Comparison of ENCODE assay signal across 19 cellular contexts in the genomic region with DNA sequence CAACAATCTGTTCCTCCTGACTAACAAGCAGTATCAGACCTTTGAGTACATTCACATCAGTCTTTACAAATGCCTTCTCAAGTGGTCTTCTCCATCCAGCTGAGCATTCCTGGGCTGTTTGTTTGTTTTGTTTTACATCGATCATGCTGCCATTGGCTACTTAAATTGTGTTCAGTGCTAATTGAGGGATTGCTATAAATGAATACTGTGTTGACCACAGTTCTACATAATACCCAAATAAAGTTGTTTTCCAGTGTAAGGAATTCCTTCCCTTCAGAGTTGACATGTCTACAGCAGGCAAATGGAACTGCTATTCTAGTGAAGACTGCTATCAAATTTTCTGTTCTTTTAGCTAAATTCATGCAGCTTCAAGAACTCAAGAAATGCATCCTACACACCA. TPM values are rescaled to one million over a fixed set of nuclear protein-coding genes. Genes with fewer than 3 reads are reported as not detected.
DNase-seq lines count a peak whose midpoint lies in the region; ATAC-seq, FAIRE-seq and TF ChIP-seq lines count a peak whose summit lies in the region.
"Had no signal": no experiment of that assay in that cellular context is flagged by ENCODE, and none has a peak within 500 bp of the region (broad histone marks: within the 10 kb centered on the region; RNA-seq: fewer than 3 reads in every experiment).

No MANE protein-coding gene starts in this region.

- no peaks in the 10 kb centered on the region for H4K20me1 ChIP-seq in GM23338 (replicated peaks; ENCODE audit: insufficient read depth)
- no peaks in the 10 kb centered on the region for H4K20me1 ChIP-seq in astrocyte (ENCODE audit: insufficient read depth, low read length)
- no peaks in the 10 kb centered on the region for H4K20me1 ChIP-seq in smooth muscle cell (ENCODE audit: low read depth)

- peaks cover 31% of the 10 kb centered on the region for H3K4me1 Mint-ChIP-seq in GM23338
- H3K4me1 Mint-ChIP-seq in astrocyte (ENCODE audit: low read depth, unreplicated experiment), result peaks cover 18% of the 10 kb centered on the region
- H3K4me1 Mint-ChIP-seq in nephron, result peaks cover 35% of the 10 kb centered on the region
- H3K4me1 Mint-ChIP-seq: CD4-positive, CD25-positive, alpha-beta regulatory T cell; IgD-negative memory B cell had no signal

- H3F3A ChIP-seq in GM23338 (replicated peaks; ENCODE audit: low read depth), result no peaks in the 10 kb centered on the region; the same call in 1 of the 2 replicates
- H3F3A ChIP-seq in smooth muscle cell (ENCODE audit: low read depth), result no peaks in the 10 kb centered on the region

- H3K9me3 Mint-ChIP-seq in GM23338 (no peaks in the 10 kb centered on the region), astrocyte (ENCODE audit: unreplicated experiment) (no peaks in the 10 kb centered on the region), nephron (no peaks in the 10 kb centered on the region)
- peaks cover 5 to 18% of the 10 kb centered on the region in 2 donors for H3K9me3 Mint-ChIP-seq in activated naive CD4-positive, alpha-beta T cell treated with anti-CD3 and anti-CD28 coated beads, Interleukin-2, amount 50 U/mL, for 72 hours
- H3K9me3 Mint-ChIP-seq: H9 had no signal

- peaks cover 62% of the 10 kb centered on the region for H3K27me3 ChIP-seq in GM23338 (ENCODE audit: insufficient read depth)
- H3K27me3 ChIP-seq in astrocyte (ENCODE audit: insufficient read depth, low read length), result peaks cover 47% of the 10 kb centered on the region
- H3K27me3 ChIP-seq in smooth muscle cell (ENCODE audit: low read depth), result peaks cover 76% of the 10 kb centered on the region

- H3K9me3 ChIP-seq in astrocyte (ENCODE audit: insufficient read depth, low read depth, low read length), result no peaks in the 10 kb centered on the region
- H3K9me3 ChIP-seq in smooth muscle cell (replicated peaks; ENCODE audit: low read depth), result no peaks in the 10 kb centered on the region
- H3K9me3 ChIP-seq: A549 had no signal

- no peaks in the 10 kb centered on the region for H3K36me3 ChIP-seq in GM23338 (ENCODE audit: insufficient read depth)
- no peaks in the 10 kb centered on the region for H3K36me3 ChIP-seq in astrocyte (ENCODE audit: insufficient read depth, low read length)
- no peaks in the 10 kb centered on the region for H3K36me3 ChIP-seq in smooth muscle cell (ENCODE audit: low read depth)

- 73% methylated on average over 1 of the region's 1 CpG for WGBS in smooth muscle cell (ENCODE audit: low lambda C conversion rate)

- no peaks in the 10 kb centered on the region for H3K9me2 ChIP-seq in GM23338 (ENCODE audit: insufficient read depth)

- H3K4me1 ChIP-seq in GM23338 (ENCODE audit: insufficient read depth), result peaks cover 28% of the 10 kb centered on the region
- H3K4me1 ChIP-seq in astrocyte (ENCODE audit: insufficient read depth, low read length), result peaks cover 9% of the 10 kb centered on the region
- H3K4me1 ChIP-seq in smooth muscle cell (ENCODE audit: low read depth), result peaks cover 25% of the 10 kb centered on the region

- H3K36me3 Mint-ChIP-seq in GM23338 (ENCODE audit: low read depth) (no peaks in the 10 kb centered on the region), astrocyte (ENCODE audit: low read depth, unreplicated experiment) (no peaks in the 10 kb centered on the region), nephron (ENCODE audit: low read depth) (no peaks in the 10 kb centered on the region)
- H3K36me3 Mint-ChIP-seq in activated naive CD4-positive, alpha-beta T cell treated with anti-CD3 and anti-CD28 coated beads, Interleukin-2, amount 50 U/mL, for 72 hours, result peaks cover 8 to 13% of the 10 kb centered on the region in 2 donors
- H3K36me3 Mint-ChIP-seq: CD4-positive, CD25-positive, alpha-beta regulatory T cell had no signal

- H3K9ac ChIP-seq in astrocyte (ENCODE audit: low read length) (no peak overlapping the region), smooth muscle cell (ENCODE audit: low read depth) (no peak overlapping the region)

- H3K27ac Mint-ChIP-seq in GM23338 (no peak overlapping the region), astrocyte (ENCODE audit: unreplicated experiment) (no peak overlapping the region), nephron (peak overlapping the region in 1 of 3 experiments; percentile 13)
- H3K27ac Mint-ChIP-seq in activated naive CD4-positive, alpha-beta T cell treated with anti-CD3 and anti-CD28 coated beads, Interleukin-2, amount 50 U/mL, for 72 hours, result no peak overlapping the region
- H3K27ac Mint-ChIP-seq: CD4-positive, CD25-positive, alpha-beta regulatory T cell; H9; IgD-negative memory B cell had no signal

- no peak overlapping the region for H3K27ac ChIP-seq in GM23338 (ENCODE audit: low read depth)
- no peak overlapping the region for H3K27ac ChIP-seq in astrocyte (ENCODE audit: low read depth, low read length)
- H3K27ac ChIP-seq in smooth muscle cell (ENCODE audit: low read depth), result no peak overlapping the region
- H3K27ac ChIP-seq: A549, RWPE1, SK-N-MC had no signal

- H3K79me2 ChIP-seq in GM23338 (replicated peaks; ENCODE audit: insufficient read depth), result no peaks in the 10 kb centered on the region
- H3K79me2 ChIP-seq in astrocyte (ENCODE audit: insufficient read depth, low read length), result no peaks in the 10 kb centered on the region
- H3K79me2 ChIP-seq in smooth muscle cell (ENCODE audit: low read depth), result no peaks in the 10 kb centered on the region

- H3K4me2 ChIP-seq in GM23338 (peak overlapping the region; percentile 80), astrocyte (ENCODE audit: low read length) (peak overlapping the region; percentile 11), smooth muscle cell (no peak overlapping the region)
- H3K4me2 ChIP-seq: A549 had no signal

- FAIRE-seq in astrocyte (lab: Jason Lieb, UNC), result no peak
- FAIRE-seq: A549 had no signal

- H2AFZ ChIP-seq in GM23338, result no peak overlapping the region
- no peak overlapping the region for H2AFZ ChIP-seq in astrocyte (ENCODE audit: low read depth, low read length)
- H2AFZ ChIP-seq in smooth muscle cell (ENCODE audit: low read depth), result peak overlapping the region; percentile 30

- TF ChIP-seq CTCF in GM23338 (conservative IDR thresholded peaks at IDR 0.05; ENCODE audit: low read depth in 2 of 2) (no peak), astrocyte (IDR thresholded peaks at IDR 0.05; ENCODE audit: insufficient read depth, low read depth, low read length) (no peak), nephron (IDR thresholded peaks at IDR 0.05; ENCODE audit: unreplicated experiment in 3 of 3) (no peak), smooth muscle cell (IDR thresholded peaks at IDR 0.05; ENCODE audit: borderline replicate concordance, insufficient read depth, poor library complexity, severe bottlenecking) (no peak)

- H3K4me3 Mint-ChIP-seq in GM23338 (peak overlapping the region; percentile 32; the same call in 1 of the 3 replicates), astrocyte (ENCODE audit: unreplicated experiment) (no peak overlapping the region), nephron (peak overlapping the region; percentile 41 to 72 (median 71))
- H3K4me3 Mint-ChIP-seq: CD4-positive, CD25-positive, alpha-beta regulatory T cell; H9; IgD-negative memory B cell had no signal

- H3K27me3 Mint-ChIP-seq in GM23338 (ENCODE audit: insufficient read depth, low read depth, poor library complexity) (peaks cover 62% of the 10 kb centered on the region), astrocyte (ENCODE audit: low read depth, unreplicated experiment) (peaks cover 29% of the 10 kb centered on the region), nephron (ENCODE audit: low read depth) (peaks cover 90% of the 10 kb centered on the region)

- no peak for DNase-seq in GM23338 (ENCODE audit: low spot score)
- DNase-seq in astrocyte (ENCODE audit: low read depth), result no peak
- no peak for DNase-seq in smooth muscle cell (lab: John Stamatoyannopoulos, UW; ENCODE audit: unreplicated experiment)
- no peak for DNase-seq in activated naive CD4-positive, alpha-beta T cell (lab: John Stamatoyannopoulos, UW)
- no peak for DNase-seq in activated naive CD4-positive, alpha-beta T cell treated with anti-CD3 and anti-CD28 coated beads, Interleukin-2, amount 50 U/mL, for 72 hours (ENCODE audit: low spot score in 2 of 2)
- DNase-seq: CD4-positive, CD25-positive, alpha-beta regulatory T cell; H9; NCI-H1105 treated with DMSO at 0.1 percent for 48 hours; NCI-H2029 treated with DMSO at 0.1 percent for 48 hours; NCI-H446 treated with DMSO at 0.1 percent for 48 hours; NCI-H526 treated with DMSO at 0.1 percent for 48 hours; SHP77 treated with DMSO at 0.1 percent for 48 hours had no signal

- no peak for ATAC-seq in GM23338
- no peak for ATAC-seq in HG02981 (IDR thresholded peaks at IDR 0.05; ENCODE audit: unreplicated experiment)
- no peak for ATAC-seq in HG03354 (IDR thresholded peaks at IDR 0.05; ENCODE audit: poor library complexity, severe bottlenecking, unreplicated experiment)
- no peak for ATAC-seq in activated naive CD4-positive, alpha-beta T cell treated with anti-CD3 and anti-CD28 coated beads, Interleukin-2, amount 50 U/mL, for 72 hours
- ATAC-seq: A549 had no signal

- 0 out of 2 replicates have a peak overlapping the region, but pooled peaks have one; percentile 71 for H3K4me3 ChIP-seq in GM23338
- H3K4me3 ChIP-seq in astrocyte (ENCODE audit: insufficient read depth, low read depth, low read length), result no peak overlapping the region
- no peak overlapping the region for H3K4me3 ChIP-seq in smooth muscle cell
- H3K4me3 ChIP-seq: A549, SK-N-MC had no signal

TF ChIP-seq in GM23338, 12 proteins besides CTCF, POLR2A, EP300 and RAD21 (continues in another document):
- TF ChIP-seq, protein P1, sequence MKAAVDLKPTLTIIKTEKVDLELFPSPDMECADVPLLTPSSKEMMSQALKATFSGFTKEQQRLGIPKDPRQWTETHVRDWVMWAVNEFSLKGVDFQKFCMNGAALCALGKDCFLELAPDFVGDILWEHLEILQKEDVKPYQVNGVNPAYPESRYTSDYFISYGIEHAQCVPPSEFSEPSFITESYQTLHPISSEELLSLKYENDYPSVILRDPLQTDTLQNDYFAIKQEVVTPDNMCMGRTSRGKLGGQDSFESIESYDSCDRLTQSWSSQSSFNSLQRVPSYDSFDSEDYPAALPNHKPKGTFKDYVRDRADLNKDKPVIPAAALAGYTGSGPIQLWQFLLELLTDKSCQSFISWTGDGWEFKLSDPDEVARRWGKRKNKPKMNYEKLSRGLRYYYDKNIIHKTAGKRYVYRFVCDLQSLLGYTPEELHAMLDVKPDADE (IDR thresholded peaks at IDR 0.05), result no peak
- TF ChIP-seq ZNF331 (CRISPR knock-in tag; IDR thresholded peaks at IDR 0.05; ENCODE audit: low read depth) (no peak), POLR2AphosphoS5 (IDR thresholded peaks at IDR 0.05; ENCODE audit: low read depth) (no peak), EZH2 (IDR thresholded peaks at IDR 0.05; ENCODE audit: low read depth, unreplicated experiment) (no peak), EZH2phosphoT487 (IDR thresholded peaks at IDR 0.05; ENCODE audit: unreplicated experiment) (no peak)

RNA-seq across cellular contexts. Expression of a gene that starts 3.2 kb away (rescaled TPM):
- total RNA-seq in GM23338 (2014; rRNA removed; shearing (Covaris generic)), result 11.7 and 13.9 TPM in 2 replicates
- polyA plus RNA-seq in GM23338 (2016; fragmentation: Nextera tagmentation; extraction: Ambion mirVana) (7.1 and 10.2 TPM in 2 replicates), smooth muscle cell (4.3 and 5.5 TPM in 2 replicates)
- total RNA-seq in astrocyte (13.2 and 17.5 TPM in 2 replicates), smooth muscle cell (1.8 and 7.1 TPM in 2 replicates)
- total RNA-seq in activated naive CD4-positive, alpha-beta T cell treated with anti-CD3 and anti-CD28 coated beads, Interleukin-2, amount 50 U/mL, for 72 hours, result not detected
- total RNA-seq: CD4-positive, CD25-positive, alpha-beta regulatory T cell had no signal
- polyA plus RNA-seq: CD4-positive, CD25-positive, alpha-beta regulatory T cell; IgD-negative memory B cell had no signal
